In the genomic region with DNA sequence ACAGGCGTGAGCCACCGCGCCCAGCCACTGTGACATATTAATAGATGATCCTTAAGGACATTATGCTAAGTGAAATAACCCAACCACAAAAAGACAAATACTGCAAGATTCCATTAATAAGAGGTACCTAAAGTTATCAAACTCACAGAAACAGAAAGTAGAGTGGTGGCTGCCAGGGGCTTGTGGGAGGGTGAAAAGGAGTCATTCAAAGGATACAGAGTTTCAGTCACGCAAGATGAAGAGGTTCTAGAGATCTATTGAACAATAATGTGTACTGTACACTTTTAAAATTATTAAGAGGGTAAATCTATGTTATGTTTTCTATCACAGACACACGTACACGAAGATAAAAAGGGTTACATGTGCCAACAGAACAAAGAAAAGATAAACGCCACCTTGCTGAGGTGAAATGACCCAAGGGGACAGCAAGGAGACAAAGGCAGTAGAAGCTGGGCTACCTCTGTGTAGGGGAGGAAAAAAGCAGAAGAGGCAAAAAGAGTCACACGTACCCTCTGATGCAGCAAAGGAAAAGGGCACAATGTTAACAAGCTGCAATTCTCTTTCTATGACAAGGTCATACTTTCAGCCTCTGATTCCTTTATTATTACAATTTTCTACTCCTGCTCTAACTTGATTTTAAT, we compare ENCODE assay signal across 10 cellular contexts.
A peak's percentile ranks its signal among the peaks of the same experiment; 100 is the strongest.
DNase-seq lines count a peak whose midpoint lies in the region; ATAC-seq and TF ChIP-seq lines count a peak whose summit lies in the region.
"Had no signal": no experiment of that assay in that cellular context is flagged by ENCODE, and none has a peak within 500 bp of the region (broad histone marks: within the 10 kb centered on the region; RNA-seq: fewer than 3 reads in every experiment).

No MANE protein-coding gene starts in this region.

- intact Hi-C loops in activated CD4-positive, alpha-beta T cell treated with anti-CD3 and anti-CD28 coated beads for 36 hours (cut with DNase I, micrococcal nuclease) = loop anchor here in 1 of 2 experiments (1.0 to 2.0 kb wide), 3 partner anchors 24 to 139 kb away; no protein-coding TSS in a partner anchor

- H3K4me3 Mint-ChIP-seq in activated CD4-positive, alpha-beta T cell treated with anti-CD3 and anti-CD28 coated beads for 36 hours = peak overlapping the region; percentile 5
- no peak overlapping the region for H3K4me3 Mint-ChIP-seq in T-helper 2 cell treated with Interferon-gamma antibody and Interleukin-4, amounts not matched to agents 5 μg/mL and 100 μg/mL, for 36 hours
- no peak overlapping the region for H3K4me3 Mint-ChIP-seq in mesothelial cell of epicardium
- H3K4me3 Mint-ChIP-seq: CD14-positive monocyte, nephron had no signal

- peaks cover 7% of the 10 kb centered on the region for H3K9me3 Mint-ChIP-seq in activated CD4-positive, alpha-beta T cell treated with anti-CD3 and anti-CD28 coated beads for 36 hours (ENCODE audit: low read depth)
- H3K9me3 Mint-ChIP-seq in T-helper 2 cell treated with Interferon-gamma antibody and Interleukin-4, amounts not matched to agents 5 μg/mL and 100 μg/mL, for 36 hours = no peaks in the 10 kb centered on the region
- peaks cover 5% of the 10 kb centered on the region for H3K9me3 Mint-ChIP-seq in mesothelial cell of epicardium
- H3K9me3 Mint-ChIP-seq: CD14-positive monocyte, nephron had no signal

- POLR2A ChIA-PET in activated CD4-positive, alpha-beta T cell treated with anti-CD3 and anti-CD28 coated beads for 36 hours (lab: Charles Lee) = no interaction called here

- peak overlapping the region; percentile 32 for H3K27ac Mint-ChIP-seq in activated CD4-positive, alpha-beta T cell treated with anti-CD3 and anti-CD28 coated beads for 36 hours
- peak overlapping the region; percentile 21 for H3K27ac Mint-ChIP-seq in T-helper 2 cell treated with Interferon-gamma antibody and Interleukin-4, amounts not matched to agents 5 μg/mL and 100 μg/mL, for 36 hours
- H3K27ac Mint-ChIP-seq in mesothelial cell of epicardium = peak overlapping the region; percentile 14

- TF ChIP-seq CTCF in mesothelial cell of epicardium (IDR thresholded peaks at IDR 0.05; ENCODE audit: unreplicated experiment) = no peak

- peaks cover 11% of the 10 kb centered on the region for H3K36me3 Mint-ChIP-seq in activated CD4-positive, alpha-beta T cell treated with anti-CD3 and anti-CD28 coated beads for 36 hours (ENCODE audit: low read depth)
- H3K36me3 Mint-ChIP-seq in T-helper 2 cell treated with Interferon-gamma antibody and Interleukin-4, amounts not matched to agents 5 μg/mL and 100 μg/mL, for 36 hours (ENCODE audit: low read depth) = peaks cover 14% of the 10 kb centered on the region
- no peaks in the 10 kb centered on the region for H3K36me3 Mint-ChIP-seq in mesothelial cell of epicardium

- peak; percentile 35 for DNase-seq in activated CD4-positive, alpha-beta T cell treated with anti-CD3 and anti-CD28 coated beads for 36 hours
- DNase-seq in activated CD4-positive, alpha-beta T cell treated with anti-CD3 and anti-CD28 coated beads, Interleukin-2, amount 50 U/mL, for 1 hour = no peak
- DNase-seq in DMS79 (lab: John Stamatoyannopoulos, UW) = peak; percentile 43
- DNase-seq in T-helper 2 cell treated with Interferon-gamma antibody and Interleukin-4, amounts not matched to agents 5 μg/mL and 100 μg/mL, for 36 hours (ENCODE audit: low spot score) = no peak
- no peak for DNase-seq in mesothelial cell of epicardium (ENCODE audit: low spot score in 2 of 2, unreplicated experiment in 2 of 2)
- no peak for DNase-seq in NCI-H2196 (lab: John Stamatoyannopoulos, UW; ENCODE audit: unreplicated experiment)

- peaks cover 27% of the 10 kb centered on the region for H3K4me1 Mint-ChIP-seq in activated CD4-positive, alpha-beta T cell treated with anti-CD3 and anti-CD28 coated beads for 36 hours
- peaks cover 15% of the 10 kb centered on the region for H3K4me1 Mint-ChIP-seq in T-helper 2 cell treated with Interferon-gamma antibody and Interleukin-4, amounts not matched to agents 5 μg/mL and 100 μg/mL, for 36 hours (ENCODE audit: low read depth)
- peaks cover 3% of the 10 kb centered on the region for H3K4me1 Mint-ChIP-seq in mesothelial cell of epicardium

- CTCF ChIA-PET in activated CD4-positive, alpha-beta T cell treated with anti-CD3 and anti-CD28 coated beads for 36 hours (lab: Charles Lee) = interaction anchor here (0.7 to 3.7 kb wide), 27 partner anchors 9 to 176 kb away, joined by 3 to 30 read pairs (median 4); no protein-coding TSS in a partner anchor

- peak; percentile 58 for ATAC-seq in activated CD4-positive, alpha-beta T cell treated with anti-CD3 and anti-CD28 coated beads for 36 hours
- ATAC-seq in HG03175 (IDR thresholded peaks at IDR 0.05; ENCODE audit: unreplicated experiment) (no peak), HG02610 (IDR thresholded peaks at IDR 0.05; ENCODE audit: unreplicated experiment) (no peak)

- no peaks in the 10 kb centered on the region for H3K27me3 Mint-ChIP-seq in activated CD4-positive, alpha-beta T cell treated with anti-CD3 and anti-CD28 coated beads for 36 hours
- no peaks in the 10 kb centered on the region for H3K27me3 Mint-ChIP-seq in T-helper 2 cell treated with Interferon-gamma antibody and Interleukin-4, amounts not matched to agents 5 μg/mL and 100 μg/mL, for 36 hours (ENCODE audit: low read depth)
- no peaks in the 10 kb centered on the region for H3K27me3 Mint-ChIP-seq in mesothelial cell of epicardium (ENCODE audit: low read depth)

Comparison
In these comparisons a context has a peak if more than half of its experiments do, and no peak if none do; other contexts are left out.
1. DNase-seq: peak in activated CD4-positive, alpha-beta T cell treated with anti-CD3 and anti-CD28 coated beads for 36 hours (single experiment) and DMS79 (single experiment); none in activated CD4-positive, alpha-beta T cell treated with anti-CD3 and anti-CD28 coated beads, Interleukin-2, amount 50 U/mL, for 1 hour (single experiment), T-helper 2 cell treated with Interferon-gamma antibody and Interleukin-4, amounts not matched to agents 5 μg/mL and 100 μg/mL, for 36 hours (single experiment), mesothelial cell of epicardium (0 of 2) and NCI-H2196 (single experiment).
2. Peak in every context shown above with its lines, with median percentiles within 50 percentile points of each other: H3K27ac Mint-ChIP-seq.